ENCODE assay signal across 1 cellular context in the genomic region with DNA sequence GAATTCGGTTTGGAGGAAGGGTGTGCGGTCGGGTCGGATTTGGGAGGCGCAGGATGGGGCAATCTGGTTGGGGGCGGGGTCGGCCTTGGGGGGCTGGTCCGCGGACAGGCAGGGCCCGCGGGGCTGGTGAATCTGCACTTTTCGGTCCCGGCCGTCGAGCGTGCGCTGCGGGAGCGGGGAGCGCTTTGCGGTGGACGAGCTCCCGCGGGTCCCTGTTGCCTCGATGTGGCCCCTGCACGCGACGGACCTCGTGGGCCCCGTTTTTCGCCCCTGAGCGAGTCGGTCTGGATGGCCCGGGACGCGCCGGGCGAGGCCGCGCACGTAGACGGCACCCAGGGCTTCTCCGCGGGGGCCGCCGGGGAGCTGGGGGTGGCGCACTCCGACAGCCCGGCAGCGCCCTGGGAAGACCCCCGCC.
TF ChIP-seq lines count a peak whose summit lies in the region.

No MANE protein-coding gene starts in this region.

TF ChIP-seq in HCT116, 20 proteins besides CTCF, POLR2A, EP300 and RAD21 (continued from another document):
- no peak for TF ChIP-seq TCF7L2 (IDR thresholded peaks at IDR 0.05; ENCODE audit: borderline replicate concordance, extremely low read depth, insufficient read depth, insufficient read length)
- TF ChIP-seq, protein P1, sequence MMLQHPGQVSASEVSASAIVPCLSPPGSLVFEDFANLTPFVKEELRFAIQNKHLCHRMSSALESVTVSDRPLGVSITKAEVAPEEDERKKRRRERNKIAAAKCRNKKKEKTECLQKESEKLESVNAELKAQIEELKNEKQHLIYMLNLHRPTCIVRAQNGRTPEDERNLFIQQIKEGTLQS (IDR thresholded peaks at IDR 0.05): no peak
- no peak for TF ChIP-seq JUND (IDR thresholded peaks at IDR 0.05)
- no peak for TF ChIP-seq CEBPB (IDR thresholded peaks at IDR 0.05; ENCODE audit: low read depth)
- no peak for TF ChIP-seq SRF (IDR thresholded peaks at IDR 0.05; ENCODE audit: low read depth)
- no peak for TF ChIP-seq SP1 (IDR thresholded peaks at IDR 0.05; ENCODE audit: low read depth)
- TF ChIP-seq FOSL1 (IDR thresholded peaks at IDR 0.05; ENCODE audit: low read depth): no peak
- TF ChIP-seq ZFX (IDR thresholded peaks at IDR 0.05): no peak
